ENCODE assay signal across 7 cellular contexts in genomic region chr1:207815913-207816312, GRCh38.
A peak's percentile ranks its signal among the peaks of the same experiment; 100 is the strongest.
DNase-seq lines count a peak whose midpoint lies in the region; ATAC-seq lines count a peak whose summit lies in the region.

No MANE protein-coding gene starts in this region.

- H3K27me3 Mint-ChIP-seq in T-helper 1 cell treated with Interleukin-12 subunit alpha and Interleukin-12 subunit beta and Interleukin-4 antibody, amounts not matched to agents 30 μg/mL and 1 μg/mL, for 36 hours (ENCODE audit: low read depth), result no peaks in the 10 kb centered on the region

- no peak overlapping the region for H3K4me3 ChIP-seq in effector memory CD4-positive, alpha-beta T cell (ENCODE audit: insufficient read depth, low read depth, low read length, poor library complexity, severe bottlenecking)

- H3K27me3 ChIP-seq in effector memory CD4-positive, alpha-beta T cell (replicated peaks; ENCODE audit: control insufficient read depth, insufficient read depth, low read length, poor library complexity, severe bottlenecking), result no peaks in the 10 kb centered on the region

- H3K9me3 ChIP-seq in effector memory CD4-positive, alpha-beta T cell (ENCODE audit: control insufficient read depth, low read length), result no peaks in the 10 kb centered on the region

- H3K27ac Mint-ChIP-seq in T-helper 1 cell treated with Interleukin-12 subunit alpha and Interleukin-12 subunit beta and Interleukin-4 antibody, amounts not matched to agents 30 μg/mL and 1 μg/mL, for 36 hours, result peak overlapping the region; percentile 32
- H3K27ac Mint-ChIP-seq in stimulated activated effector memory CD8-positive, alpha-beta T cell treated with anti-CD3 and anti-CD28 coated beads, Interleukin-12 subunit alpha, Interleukin-12 subunit beta, amount 100 ng/mL, for 72 hours, result peak overlapping the region; percentile 85

- peaks cover 74% of the 10 kb centered on the region for H3K36me3 ChIP-seq in effector memory CD4-positive, alpha-beta T cell (ENCODE audit: control insufficient read depth, insufficient read depth, low read length)

- H3K4me3 Mint-ChIP-seq in T-helper 1 cell treated with Interleukin-12 subunit alpha and Interleukin-12 subunit beta and Interleukin-4 antibody, amounts not matched to agents 30 μg/mL and 1 μg/mL, for 36 hours, result peak overlapping the region; percentile 32
- H3K4me3 Mint-ChIP-seq in stimulated activated effector memory CD8-positive, alpha-beta T cell treated with anti-CD3 and anti-CD28 coated beads, Interleukin-12 subunit alpha, Interleukin-12 subunit beta, amount 100 ng/mL, for 72 hours, result peak overlapping the region; percentile 40

- no peaks in the 10 kb centered on the region for H3K9me3 Mint-ChIP-seq in T-helper 1 cell treated with Interleukin-12 subunit alpha and Interleukin-12 subunit beta and Interleukin-4 antibody, amounts not matched to agents 30 μg/mL and 1 μg/mL, for 36 hours
- H3K9me3 Mint-ChIP-seq in stimulated activated effector memory CD8-positive, alpha-beta T cell treated with anti-CD3 and anti-CD28 coated beads, Interleukin-12 subunit alpha, Interleukin-12 subunit beta, amount 100 ng/mL, for 72 hours, result no peaks in the 10 kb centered on the region

- ATAC-seq in stimulated activated effector memory CD8-positive, alpha-beta T cell treated with anti-CD3 and anti-CD28 coated beads, Interleukin-12 subunit alpha, Interleukin-12 subunit beta, amount 100 ng/mL, for 72 hours, result peak; percentile 92
- ATAC-seq in GM21737 (IDR thresholded peaks at IDR 0.05; ENCODE audit: unreplicated experiment), result no peak

- H3K36me3 Mint-ChIP-seq in T-helper 1 cell treated with Interleukin-12 subunit alpha and Interleukin-12 subunit beta and Interleukin-4 antibody, amounts not matched to agents 30 μg/mL and 1 μg/mL, for 36 hours (ENCODE audit: low read depth), result peaks cover 38% of the 10 kb centered on the region
- H3K36me3 Mint-ChIP-seq in stimulated activated effector memory CD8-positive, alpha-beta T cell treated with anti-CD3 and anti-CD28 coated beads, Interleukin-12 subunit alpha, Interleukin-12 subunit beta, amount 100 ng/mL, for 72 hours, result peaks cover 68% of the 10 kb centered on the region

- peak overlapping the region; percentile 18 for H3K27ac ChIP-seq in effector memory CD4-positive, alpha-beta T cell (ENCODE audit: insufficient read depth, low read length, poor library complexity, severe bottlenecking)

- peaks cover 49% of the 10 kb centered on the region for H3K4me1 Mint-ChIP-seq in T-helper 1 cell treated with Interleukin-12 subunit alpha and Interleukin-12 subunit beta and Interleukin-4 antibody, amounts not matched to agents 30 μg/mL and 1 μg/mL, for 36 hours (ENCODE audit: low read depth)
- peaks cover 75% of the 10 kb centered on the region for H3K4me1 Mint-ChIP-seq in stimulated activated effector memory CD8-positive, alpha-beta T cell treated with anti-CD3 and anti-CD28 coated beads, Interleukin-12 subunit alpha, Interleukin-12 subunit beta, amount 100 ng/mL, for 72 hours

- DNase-seq in H4 (ENCODE audit: low spot score) (peak; percentile 37), NCI-H1417 (lab: John Stamatoyannopoulos, UW) (no peak), NCI-H82 treated with DMSO at 0.1 percent for 48 hours (lab: John Stamatoyannopoulos, UW; ENCODE audit: unreplicated experiment) (no peak)
- DNase-seq in effector memory CD4-positive, alpha-beta T cell, result peak in 1 of 3 donors; percentile 23
- peak in 1 of 2 donors; percentile 67 for DNase-seq in stimulated activated effector memory CD8-positive, alpha-beta T cell treated with anti-CD3 and anti-CD28 coated beads, Interleukin-12 subunit alpha, Interleukin-12 subunit beta, amount 100 ng/mL, for 72 hours (ENCODE audit: low spot score in 2 of 2)

- peaks cover 17% of the 10 kb centered on the region for H3K4me1 ChIP-seq in effector memory CD4-positive, alpha-beta T cell (ENCODE audit: control insufficient read depth, insufficient read depth, low read length, poor library complexity, severe bottlenecking)
